10 cellular contexts compared by ENCODE assay signal in the genomic region with DNA sequence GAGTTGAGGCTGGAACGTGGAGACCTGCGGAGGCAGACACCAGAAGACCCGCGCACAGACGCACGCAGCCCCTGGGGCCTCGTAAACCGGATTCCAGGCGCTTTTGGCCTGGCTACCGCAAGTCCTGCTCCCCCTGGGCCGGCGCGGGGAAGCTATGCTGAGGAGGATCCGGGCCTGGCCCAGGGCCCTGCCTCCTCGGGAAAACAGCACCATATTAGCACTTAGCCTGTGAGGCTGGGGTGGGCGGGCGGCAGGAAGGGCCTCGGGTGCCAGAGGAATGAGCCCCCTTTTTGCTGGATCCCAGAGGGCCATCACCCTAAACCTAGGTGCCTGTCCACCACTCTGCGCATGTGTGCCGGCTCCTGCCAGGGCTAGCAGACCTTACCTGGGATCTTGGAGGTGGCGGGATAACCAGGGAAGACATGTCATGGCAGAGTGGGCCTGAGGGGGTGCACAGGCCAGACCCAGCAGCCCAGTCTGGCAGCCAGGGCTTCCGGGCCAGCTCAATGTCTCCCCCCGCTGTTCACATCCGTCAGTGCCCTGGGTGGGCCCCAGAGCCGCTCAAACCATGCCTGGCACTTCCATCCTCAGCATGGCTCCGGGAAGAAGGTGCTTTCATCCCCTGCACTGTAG. TPM values are rescaled to one million over a fixed set of nuclear protein-coding genes. Genes with fewer than 3 reads are reported as not detected.
DNase-seq lines count a peak whose midpoint lies in the region; ATAC-seq and TF ChIP-seq lines count a peak whose summit lies in the region.
"Had no signal": no experiment of that assay in that cellular context is flagged by ENCODE, and none has a peak within 500 bp of the region (broad histone marks: within the 10 kb centered on the region; RNA-seq: fewer than 3 reads in every experiment).

No MANE protein-coding gene starts in this region.

- peak; percentile 16 for TF ChIP-seq CTCF in RWPE2 (IDR thresholded peaks at IDR 0.05; ENCODE audit: poor library complexity, severe bottlenecking)
- peak; percentile 12 to 32 for TF ChIP-seq CTCF in right atrium auricular region (IDR thresholded peaks at IDR 0.05)
- no peak for TF ChIP-seq CTCF in stomach (IDR thresholded peaks at IDR 0.05)

- H3K27me3 ChIP-seq in RWPE2 (ENCODE audit: insufficient read depth, poor library complexity, severe bottlenecking) = no peaks in the 10 kb centered on the region
- no peaks in the 10 kb centered on the region for H3K27me3 ChIP-seq in right atrium auricular region
- H3K27me3 ChIP-seq in stomach = no peaks in the 10 kb centered on the region

- no peaks in the 10 kb centered on the region for H3K4me1 ChIP-seq in RWPE2 (ENCODE audit: insufficient read depth, poor library complexity, severe bottlenecking)
- H3K4me1 ChIP-seq in right atrium auricular region = peaks cover 0 to 7% of the 10 kb centered on the region in 2 donors
- H3K4me1 ChIP-seq in stomach = peaks cover 0 to 19% (median 9%) of the 10 kb centered on the region in 4 donors

- WGBS in stomach, 5 donors = 76 to 90% (median 85%) methylated on average over 18 to 26 of the region's 26 CpGs

- H3K9me3 ChIP-seq in RWPE2 (ENCODE audit: severe bottlenecking) (no peaks in the 10 kb centered on the region), right atrium auricular region (no peaks in the 10 kb centered on the region), stomach (no peaks in the 10 kb centered on the region)

- DNase-seq in DMS 273 (lab: John Stamatoyannopoulos, UW; ENCODE audit: unreplicated experiment) (peak; percentile 76), DMS 273 treated with DMSO at 0.1 percent for 48 hours (lab: John Stamatoyannopoulos, UW) (no peak), RWPE2 (ENCODE audit: low spot score) (no peak), right atrium auricular region (ENCODE audit: low spot score) (no peak), stomach (no peak), SKM-1 treated with dmso at 0.1 percent for 144 hours (lab: John Stamatoyannopoulos, UW; ENCODE audit: unreplicated experiment) (no peak), T-helper 2 cell (no peak)
- DNase-seq: 8988T, NCI-H2107 had no signal

- intact Hi-C loops in stomach (cut with DNase I; ENCODE audit: low total_unique reads) = no loop called here

- peak; percentile 33; the same call in 2 of the 3 replicates for ATAC-seq in RWPE2 (ENCODE audit: low read depth)
- ATAC-seq in GM21381 (IDR thresholded peaks at IDR 0.05; ENCODE audit: unreplicated experiment) = no peak

- no peak for TF ChIP-seq EP300 in stomach (IDR thresholded peaks at IDR 0.05)

- peaks cover 15% of the 10 kb centered on the region for H3K36me3 ChIP-seq in RWPE2 (ENCODE audit: low read depth)
- peaks cover 64% of the 10 kb centered on the region for H3K36me3 ChIP-seq in right atrium auricular region
- H3K36me3 ChIP-seq in stomach = peaks cover 29 to 79% (median 66%) of the 10 kb centered on the region in 4 donors

- H3K27ac ChIP-seq in RWPE2 (ENCODE audit: poor library complexity, severe bottlenecking) (no peak overlapping the region), right atrium auricular region (peak overlapping the region in 1 of 2 donors; percentile 42), stomach (peak overlapping the region in 4 of 5 donors; percentile 50 to 85 (median 76))

- no peak for TF ChIP-seq POLR2A in stomach (IDR thresholded peaks at IDR 0.05)

- H3K4me3 ChIP-seq in RWPE2 (ENCODE audit: severe bottlenecking) (no peak overlapping the region), right atrium auricular region (no peak overlapping the region), stomach (no peak overlapping the region)

RNA-seq across cellular contexts. Expression of a gene that starts 7.3 kb away (rescaled TPM):
- total RNA-seq in right atrium auricular region = 10 to 100 TPM; 17.1 to 32.5 TPM
- total RNA-seq in stomach = 10 to 100 TPM in 4 of 5 donors, 1 to 10 TPM in 1; 2.3 to 25.5 (median 21.4) TPM
- polyA plus RNA-seq in stomach = 10 to 100 TPM; 87.0 to 96.4 (median 93.1) TPM

RNA-seq across cellular contexts. Expression of a gene that starts 13.1 kb away (rescaled TPM):
- total RNA-seq in right atrium auricular region = 100 to 1,000 TPM in 1 of 2 donors, 10 to 100 TPM in 1; 93.3 to 592 TPM
- 1,000 to 10,000 TPM in 1 of 5 donors, 100 to 1,000 TPM in 4; 205 to 1,183 (median 570) TPM for total RNA-seq in stomach
- 100 to 1,000 TPM in 1 of 3 donors, 10 to 100 TPM in 2; 70.2 to 585 (median 70.6) TPM for polyA plus RNA-seq in stomach

RNA-seq across cellular contexts. Expression of a gene that starts 22.8 kb away (rescaled TPM):
- total RNA-seq in right atrium auricular region = 100 to 1,000 TPM in 1 of 2 donors, 10 to 100 TPM in 1; 83.6 to 126 TPM
- total RNA-seq in stomach = 100 to 1,000 TPM in 1 of 5 donors, 10 to 100 TPM in 4; 15.6 to 119 (median 49.0) TPM
- 10 to 100 TPM; 93.2 to 96.5 (median 95.1) TPM for polyA plus RNA-seq in stomach

RNA-seq across cellular contexts. Expression of a gene that starts 25.7 kb away (rescaled TPM):
- total RNA-seq in right atrium auricular region = 1 to 10 TPM; 3.2 to 3.6 TPM
- 10 to 100 TPM in 2 of 5 donors, 1 to 10 TPM in 2, not detected in 1; 6.1 to 47.5 (median 25.3) TPM for total RNA-seq in stomach
- 10 to 100 TPM; 48.9 to 67.9 (median 67.4) TPM for polyA plus RNA-seq in stomach

RNA-seq across cellular contexts. Expression of a gene that starts 45.6 kb away (rescaled TPM):
- 1 to 10 TPM; 6.0 to 6.7 TPM for total RNA-seq in right atrium auricular region
- 10 to 100 TPM in 2 of 5 donors, 1 to 10 TPM in 2, not detected in 1; 1.4 to 21.7 (median 10.7) TPM for total RNA-seq in stomach
- 1 to 10 TPM; 5.5 to 6.4 (median 6.3) TPM for polyA plus RNA-seq in stomach

Comparison
In these comparisons a context has a peak if more than half of its experiments do, and no peak if none do; other contexts are left out.
1. CTCF ChIP-seq: peak in RWPE2 (single experiment) and right atrium auricular region (2 of 2); none in stomach (0 of 7).